Comparison of ENCODE assay signal across 1 cellular context in genomic region chr14:22387776-22388241, GRCh38.
TF ChIP-seq lines count a peak whose summit lies in the region.

No MANE protein-coding gene starts in this region.

TF ChIP-seq in IMR-90, 13 proteins besides CTCF, POLR2A, EP300 and RAD21:
- TF ChIP-seq MXI1 (IDR thresholded peaks at IDR 0.05; ENCODE audit: borderline replicate concordance, low read depth, low read length) (no peak), ELK1 (IDR thresholded peaks at IDR 0.05; ENCODE audit: borderline replicate concordance, low read depth, low read length) (no peak), NFE2L2 (IDR thresholded peaks at IDR 0.05; ENCODE audit: low read depth, low read length) (no peak), RCOR1 (IDR thresholded peaks at IDR 0.05; ENCODE audit: insufficient replicate concordance, low read length) (no peak), USF2 (IDR thresholded peaks at IDR 0.05; ENCODE audit: low read depth, low read length) (no peak), SMC3 (IDR thresholded peaks at IDR 0.05; ENCODE audit: low read depth, low read length) (no peak), BHLHE40 (IDR thresholded peaks at IDR 0.05; ENCODE audit: low read depth, low read length) (no peak), MAFK (IDR thresholded peaks at IDR 0.05; ENCODE audit: low read depth, low read length) (no peak), CEBPB (IDR thresholded peaks at IDR 0.05; ENCODE audit: low read depth, low read length) (no peak), RFX5 (IDR thresholded peaks at IDR 0.05; ENCODE audit: low read depth, low read length) (no peak), FOS (IDR thresholded peaks at IDR 0.05; ENCODE audit: low read depth, low read length) (no peak), MAZ (IDR thresholded peaks at IDR 0.05; ENCODE audit: borderline replicate concordance, low read depth, low read length) (no peak), CHD1 (IDR thresholded peaks at IDR 0.05; ENCODE audit: low read depth, low read length) (no peak)
